8 cellular contexts compared by ENCODE assay signal in the genomic region with DNA sequence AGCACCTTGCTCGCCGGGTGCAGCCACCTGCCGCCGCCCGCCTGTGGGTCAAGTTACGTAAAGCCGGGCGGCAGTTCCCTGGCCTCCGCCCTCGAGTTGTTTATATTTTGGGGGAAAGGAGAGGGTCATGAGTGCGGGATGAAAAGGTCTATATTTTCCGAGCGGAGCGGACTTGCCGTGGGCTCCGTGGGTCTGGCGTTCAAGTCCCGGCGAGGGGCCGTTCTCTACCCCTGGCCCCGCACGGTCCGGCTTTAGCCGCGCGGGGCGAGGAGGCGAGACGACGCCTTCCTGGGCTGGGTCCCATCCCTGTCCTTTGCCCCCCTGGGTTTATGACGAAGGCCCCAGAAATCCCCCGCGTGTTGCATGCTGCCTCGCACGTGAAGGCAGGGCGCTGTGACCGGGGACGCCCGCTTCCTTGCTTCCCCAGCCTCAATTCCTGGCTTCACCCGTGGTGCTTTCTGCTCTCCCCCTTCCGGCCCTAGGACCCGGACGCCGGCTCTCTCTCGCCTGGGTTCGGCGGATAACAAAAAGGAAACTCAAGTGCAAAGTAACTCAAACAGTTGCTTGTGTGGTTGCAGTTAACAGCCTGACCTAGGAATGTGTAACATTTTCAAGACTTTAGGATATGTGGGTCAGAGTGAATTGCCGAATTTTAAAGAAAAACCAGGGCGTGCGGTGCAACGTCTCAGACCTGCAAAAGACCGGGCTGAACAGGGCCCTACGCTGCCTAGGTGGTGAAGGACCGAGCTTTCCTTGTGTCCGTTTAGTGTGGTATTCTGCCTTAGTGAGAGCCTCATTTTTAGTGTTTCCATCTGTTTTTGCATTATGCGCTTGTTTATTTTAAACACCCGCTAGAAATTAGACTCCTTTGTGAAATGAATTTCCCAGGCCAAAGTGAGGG. TPM values are rescaled to one million over a fixed set of nuclear protein-coding genes. Genes with fewer than 3 reads are reported as not detected.
A peak's percentile ranks its signal among the peaks of the same experiment; 100 is the strongest.
DNase-seq lines count a peak whose midpoint lies in the region; ATAC-seq and TF ChIP-seq lines count a peak whose summit lies in the region.

No MANE protein-coding gene starts in this region.

- peaks cover 3% of the 10 kb centered on the region for H3K4me1 ChIP-seq in endodermal cell (ENCODE audit: control insufficient read depth, insufficient read depth, low read length)

- DNase-seq in GM12864 (ENCODE audit: low read depth) (no peak), NCI-H2227 (lab: John Stamatoyannopoulos, UW; ENCODE audit: unreplicated experiment) (peak; percentile 44), endodermal cell (peak; percentile 79), midbrain (lab: John Stamatoyannopoulos, UW) (peak; percentile 32), COLO829 (ENCODE audit: low spot score) (no peak)
- DNase-seq in activated CD8-positive, alpha-beta memory T cell treated with anti-CD3 and anti-CD28 coated beads for 4 hours (ENCODE audit: low read depth in 2 of 2), result peak; percentile 16 to 22
- peak; percentile 22 for DNase-seq in stimulated activated CD8-positive, alpha-beta memory T cell treated with anti-CD3 and anti-CD28 coated beads, Interleukin-4, amount 100 ng/mL, for 24 hours (ENCODE audit: low read depth)

- no peak for TF ChIP-seq CTCF in GM12864 (IDR thresholded peaks at IDR 0.05; ENCODE audit: low read depth, low read length, missing control alignments)
- TF ChIP-seq CTCF in endodermal cell (conservative IDR thresholded peaks at IDR 0.05), result peak; percentile 7

- peak overlapping the region; percentile 35 for H3K27ac ChIP-seq in endodermal cell (ENCODE audit: low read depth, low read length)

- peak; percentile 15 for ATAC-seq in HG02759 (IDR thresholded peaks at IDR 0.05; ENCODE audit: unreplicated experiment)

- no peaks in the 10 kb centered on the region for H3K9me3 ChIP-seq in endodermal cell (ENCODE audit: control insufficient read depth, low read length)

- peak overlapping the region; percentile 89 for H3K27ac Mint-ChIP-seq in endodermal cell

- WGBS in endodermal cell (ENCODE audit: insufficient coverage in 1 of 2, insufficient read length in 1 of 2), 2 experiments, result 0 to 1% methylated on average over 23 to 57 of the region's 57 CpGs

- H3K4me3 ChIP-seq in GM12864 (ENCODE audit: low read depth, low read length) (peak overlapping the region; percentile 60), endodermal cell (ENCODE audit: low read length) (peak overlapping the region; percentile 94)

- H3K36me3 ChIP-seq in endodermal cell (ENCODE audit: control insufficient read depth, insufficient read depth, low read length), result no peaks in the 10 kb centered on the region

- peaks cover 27% of the 10 kb centered on the region for H3K4me1 Mint-ChIP-seq in endodermal cell

- peaks cover 2% of the 10 kb centered on the region for H3K27me3 Mint-ChIP-seq in endodermal cell (ENCODE audit: insufficient read depth)

- no peaks in the 10 kb centered on the region for H3K27me3 ChIP-seq in endodermal cell (ENCODE audit: control insufficient read depth, insufficient read depth, low read length, poor library complexity, severe bottlenecking)

- H3K4me3 Mint-ChIP-seq in endodermal cell, result peak overlapping the region; percentile 91

- no peaks in the 10 kb centered on the region for H3K36me3 Mint-ChIP-seq in endodermal cell (ENCODE audit: low read depth)

- peak overlapping the region; percentile 66 for H3K9ac ChIP-seq in endodermal cell (ENCODE audit: extremely low read depth, low read length, poor library complexity, severe bottlenecking)

- H3K9me3 Mint-ChIP-seq in endodermal cell, result no peaks in the 10 kb centered on the region

RNA-seq across cellular contexts. Expression of a gene that starts 0.8 kb away (rescaled TPM):
- total RNA-seq in endodermal cell, result 10 to 100 TPM; 37.2 to 41.6 TPM
- 14.3 TPM for polyA plus RNA-seq in endodermal cell (2013, experiment 1 of 2)
- polyA plus RNA-seq in endodermal cell (2013, experiment 2 of 2), result 14.9 TPM

Comparison
In these comparisons a context has a peak if more than half of its experiments do, and no peak if none do; other contexts are left out.
1. DNase-seq: peak in NCI-H2227 (single experiment), activated CD8-positive, alpha-beta memory T cell treated with anti-CD3 and anti-CD28 coated beads for 4 hours (2 of 2), endodermal cell (single experiment), midbrain (single experiment) and stimulated activated CD8-positive, alpha-beta memory T cell treated with anti-CD3 and anti-CD28 coated beads, Interleukin-4, amount 100 ng/mL, for 24 hours (single experiment); none in GM12864 (single experiment) and COLO829 (single experiment).